ENCODE assay signal across 30 cellular contexts in the genomic region with DNA sequence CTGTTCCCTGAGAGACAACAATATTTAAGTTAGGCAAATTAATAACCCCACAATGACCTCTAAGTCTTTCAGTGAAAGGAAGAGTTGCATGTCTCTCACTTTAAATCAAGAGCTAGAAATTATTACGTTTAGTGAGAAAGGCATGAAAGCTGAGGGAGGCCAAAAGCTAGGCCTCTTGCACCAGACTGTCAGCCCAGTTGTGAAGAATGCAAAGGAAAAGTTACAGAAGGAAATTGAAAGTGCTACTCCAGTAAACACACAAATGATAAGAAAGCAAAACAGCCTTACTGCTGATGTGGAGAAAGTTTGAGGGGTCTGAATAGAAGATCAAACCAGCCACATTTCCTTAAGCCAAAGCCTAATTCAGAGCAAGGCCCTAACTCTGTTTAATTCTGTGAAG. TPM values are rescaled to one million over a fixed set of nuclear protein-coding genes. Genes with fewer than 3 reads are reported as not detected.
DNase-seq lines count a peak whose midpoint lies in the region; ATAC-seq and TF ChIP-seq lines count a peak whose summit lies in the region.
"Had no signal": no experiment of that assay in that cellular context is flagged by ENCODE, and none has a peak within 500 bp of the region (broad histone marks: within the 10 kb centered on the region; RNA-seq: fewer than 3 reads in every experiment).

No MANE protein-coding gene starts in this region.

- peaks cover 9% of the 10 kb centered on the region for H3K9me3 Mint-ChIP-seq in nephron progenitor cell

- no peaks in the 10 kb centered on the region for H3K4me1 Mint-ChIP-seq in nephron progenitor cell
- H3K4me1 Mint-ChIP-seq: naive thymus-derived CD4-positive, alpha-beta T cell had no signal

- H3K27me3 Mint-ChIP-seq in nephron progenitor cell (ENCODE audit: low read depth, poor library complexity) = no peaks in the 10 kb centered on the region
- H3K27me3 Mint-ChIP-seq: activated CD4-positive, alpha-beta memory T cell treated with anti-CD3 and anti-CD28 coated beads for 36 hours had no signal

- H3K4me1 ChIP-seq in adipocyte (ENCODE audit: control insufficient read depth, insufficient read depth, low read length) = peaks cover 13% of the 10 kb centered on the region
- H3K4me1 ChIP-seq in Karpas-422 (ENCODE audit: low read length) = no peaks in the 10 kb centered on the region
- H3K4me1 ChIP-seq: body of pancreas had no signal

- H3K4me3 ChIP-seq in adipocyte (ENCODE audit: low read length) (no peak overlapping the region), fibroblast of pulmonary artery (replicated peaks; ENCODE audit: low read depth, low read length) (no peak overlapping the region), Karpas-422 (ENCODE audit: low read length) (no peak overlapping the region)
- H3K4me3 ChIP-seq: body of pancreas, K562, MG63, ovary, thoracic aorta had no signal

- no peaks in the 10 kb centered on the region for H3K9me2 ChIP-seq in Karpas-422 (replicated peaks; ENCODE audit: insufficient read depth, low read length)

- no peak overlapping the region for H3K4me2 ChIP-seq in Karpas-422 (ENCODE audit: low read depth, low read length, poor library complexity, severe bottlenecking)

- no peaks in the 10 kb centered on the region for H3K36me3 ChIP-seq in adipocyte (ENCODE audit: control insufficient read depth, insufficient read depth, low read length, severe bottlenecking)
- H3K36me3 ChIP-seq in Karpas-422 (ENCODE audit: insufficient read depth, low read length) = no peaks in the 10 kb centered on the region
- H3K36me3 ChIP-seq: MG63, ovary, thoracic aorta had no signal

- DNase-seq in EH (ENCODE audit: low read depth) (peak; percentile 4), adipocyte (ENCODE audit: low read depth) (peak; percentile 12), fibroblast of pulmonary artery (ENCODE audit: low read depth) (peak; percentile 9), nephron progenitor cell (no peak), NCI-H446 (lab: John Stamatoyannopoulos, UW) (no peak), Karpas-422 (no peak), HPDE6-E6E7 (ENCODE audit: extremely low spot score) (no peak)
- DNase-seq: activated CD4-positive, alpha-beta memory T cell treated with anti-CD3 and anti-CD28 coated beads for 36 hours; activated CD4-positive, CD25-positive, alpha-beta regulatory T cell treated with anti-CD3 and anti-CD28 coated beads, Interleukin-2, amount 50 U/mL, for 72 hours; activated CD8-positive, alpha-beta memory T cell treated with anti-CD3 and anti-CD28 coated beads, Interleukin-2, amount 50 U/mL, for 48 hours; activated naive CD4-positive, alpha-beta T cell treated with Interleukin-2 at 50 U/mL for 16 hours; body of pancreas; cerebellar nuclear complex; kidney; MG63; naive thymus-derived CD4-positive, alpha-beta T cell; NCI-H1105; NCI-H187 treated with DMSO at 0.1 percent for 48 hours; NCI-H2171 treated with DMSO at 0.1 percent for 48 hours; NCI-H510A treated with DMSO at 0.1 percent for 48 hours; ovary; SHP77; small intestine; stimulated activated naive CD4-positive, alpha-beta T cell treated with Interleukin-2 at 50 U/mL for 16 hours had no signal

- peak overlapping the region; percentile 7 for H3K27ac Mint-ChIP-seq in nephron progenitor cell
- H3K27ac Mint-ChIP-seq: activated CD4-positive, alpha-beta memory T cell treated with anti-CD3 and anti-CD28 coated beads for 36 hours; activated T-helper 1 cell treated with anti-CD3 and anti-CD28 coated beads, Interleukin-12 subunit alpha, Interleukin-12 subunit beta, Interleukin-2, Interleukin-4 antibody, amounts not matched to agents 30 ng/mL and 10 ng/mL and 1 ng/mL, durations not matched to agents 14 hours and 24 hours and 36 hours; naive thymus-derived CD4-positive, alpha-beta T cell; T-helper 2 cell treated with Interferon-gamma antibody and Interleukin-4, amounts not matched to agents 5 μg/mL and 100 μg/mL, for 36 hours had no signal

- no peak overlapping the region for H3K4me3 Mint-ChIP-seq in nephron progenitor cell
- H3K4me3 Mint-ChIP-seq: activated CD4-positive, alpha-beta memory T cell treated with anti-CD3 and anti-CD28 coated beads for 36 hours; activated T-helper 1 cell treated with anti-CD3 and anti-CD28 coated beads, Interleukin-12 subunit alpha, Interleukin-12 subunit beta, Interleukin-2, Interleukin-4 antibody, amounts not matched to agents 30 ng/mL and 10 ng/mL and 1 ng/mL, durations not matched to agents 14 hours and 24 hours and 36 hours; naive thymus-derived CD4-positive, alpha-beta T cell; T-helper 2 cell treated with Interferon-gamma antibody and Interleukin-4, amounts not matched to agents 5 μg/mL and 100 μg/mL, for 36 hours had no signal

- H3K27me3 ChIP-seq in adipocyte (replicated peaks; ENCODE audit: control insufficient read depth, insufficient read depth, low read length) = no peaks in the 10 kb centered on the region
- no peaks in the 10 kb centered on the region for H3K27me3 ChIP-seq in Karpas-422 (ENCODE audit: low read length)
- H3K27me3 ChIP-seq: body of pancreas, MG63, ovary had no signal

- H3K9me3 ChIP-seq in adipocyte (ENCODE audit: control insufficient read depth, low read length) (peaks cover 5% of the 10 kb centered on the region), Karpas-422 (ENCODE audit: low read length) (no peaks in the 10 kb centered on the region)
- H3K9me3 ChIP-seq: ovary had no signal

- TF ChIP-seq CTCF in fibroblast of pulmonary artery (IDR thresholded peaks at IDR 0.05; ENCODE audit: low read length, missing control alignments) = no peak
- TF ChIP-seq CTCF in nephron progenitor cell (IDR thresholded peaks at IDR 0.05) = no peak

- no peaks in the 10 kb centered on the region for H4K20me1 ChIP-seq in Karpas-422 (ENCODE audit: insufficient read depth, low read depth, low read length)

- no peak overlapping the region for H3K27ac ChIP-seq in Karpas-422 (ENCODE audit: low read length)
- H3K27ac ChIP-seq: body of pancreas, ovary, thoracic aorta had no signal

- peaks cover 8% of the 10 kb centered on the region for H3K36me3 Mint-ChIP-seq in nephron progenitor cell (ENCODE audit: low read depth)
- H3K36me3 Mint-ChIP-seq: activated CD4-positive, alpha-beta memory T cell treated with anti-CD3 and anti-CD28 coated beads for 36 hours; naive thymus-derived CD4-positive, alpha-beta T cell had no signal

- peak overlapping the region; percentile 36 for H3K9ac ChIP-seq in adipocyte (ENCODE audit: low read length)
- no peak overlapping the region for H3K9ac ChIP-seq in Karpas-422 (ENCODE audit: low read length)

- H2AFZ ChIP-seq in Karpas-422 (ENCODE audit: low read length) = no peak overlapping the region

- no peak for ATAC-seq in HG03469 (IDR thresholded peaks at IDR 0.05; ENCODE audit: unreplicated experiment)
- ATAC-seq: body of pancreas; K562; naive thymus-derived CD4-positive, alpha-beta T cell had no signal

- no peaks in the 10 kb centered on the region for H3K79me2 ChIP-seq in Karpas-422 (ENCODE audit: low read length)

RNA-seq across cellular contexts. Expression of a gene that starts 45.0 kb away (rescaled TPM):
- not detected in 2 replicates for total RNA-seq in Karpas-422 (2014; rRNA removed; shearing (Covaris generic); ENCODE audit: low replicate concordance)
- total RNA-seq: activated CD4-positive, alpha-beta memory T cell treated with anti-CD3 and anti-CD28 coated beads for 36 hours; activated T-helper 1 cell treated with anti-CD3 and anti-CD28 coated beads, Interleukin-12 subunit alpha, Interleukin-12 subunit beta, Interleukin-2, Interleukin-4 antibody, amounts not matched to agents 30 ng/mL and 10 ng/mL and 1 ng/mL, durations not matched to agents 14 hours and 24 hours and 36 hours; body of pancreas; HT1080; K562; naive thymus-derived CD4-positive, alpha-beta T cell; thoracic aorta had no signal

Comparison
In these comparisons a context has a peak if more than half of its experiments do, and no peak if none do; other contexts are left out.
1. DNase-seq: peak in EH (single experiment), adipocyte (single experiment) and fibroblast of pulmonary artery (single experiment); none in nephron progenitor cell (single experiment), NCI-H446 (0 of 2), Karpas-422 (single experiment) and HPDE6-E6E7 (single experiment).